Comparison of ENCODE assay signal across 2 cellular contexts in the genomic region with DNA sequence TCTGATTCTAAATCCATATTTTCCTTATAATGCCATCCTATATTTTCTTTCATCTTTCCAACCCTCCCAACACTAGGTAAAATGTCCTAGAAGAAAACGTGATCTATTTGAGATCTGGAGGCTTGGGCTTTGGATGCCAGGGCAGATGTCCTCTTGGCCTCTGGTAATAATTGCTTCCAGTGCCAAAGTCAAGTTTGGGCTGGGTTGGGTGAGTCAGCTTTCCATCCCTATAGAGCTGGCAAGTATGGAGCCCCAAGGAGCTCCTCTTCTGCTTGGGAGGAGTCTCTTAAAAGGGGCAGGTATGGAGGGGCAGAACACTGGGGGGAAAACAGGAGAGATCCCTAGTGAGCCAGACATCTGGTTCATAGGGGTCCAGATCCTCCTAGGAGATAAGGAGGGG.
A peak's percentile ranks its signal among the peaks of the same experiment; 100 is the strongest.
TF ChIP-seq lines count a peak whose summit lies in the region.

No MANE protein-coding gene starts in this region.

TF ChIP-seq in liver, 16 proteins besides CTCF, POLR2A, EP300 and RAD21:
- TF ChIP-seq JUND (IDR thresholded peaks at IDR 0.05): peak in 1 of 2 donors; percentile 19
- TF ChIP-seq HNF4A (conservative IDR thresholded peaks at IDR 0.05): peak; percentile 29 to 62
- no peak for TF ChIP-seq SP1 (IDR thresholded peaks at IDR 0.05)
- TF ChIP-seq FOXA1 (IDR thresholded peaks at IDR 0.05): no peak
- no peak for TF ChIP-seq YY1 (IDR thresholded peaks at IDR 0.05)
- TF ChIP-seq, protein P1, sequence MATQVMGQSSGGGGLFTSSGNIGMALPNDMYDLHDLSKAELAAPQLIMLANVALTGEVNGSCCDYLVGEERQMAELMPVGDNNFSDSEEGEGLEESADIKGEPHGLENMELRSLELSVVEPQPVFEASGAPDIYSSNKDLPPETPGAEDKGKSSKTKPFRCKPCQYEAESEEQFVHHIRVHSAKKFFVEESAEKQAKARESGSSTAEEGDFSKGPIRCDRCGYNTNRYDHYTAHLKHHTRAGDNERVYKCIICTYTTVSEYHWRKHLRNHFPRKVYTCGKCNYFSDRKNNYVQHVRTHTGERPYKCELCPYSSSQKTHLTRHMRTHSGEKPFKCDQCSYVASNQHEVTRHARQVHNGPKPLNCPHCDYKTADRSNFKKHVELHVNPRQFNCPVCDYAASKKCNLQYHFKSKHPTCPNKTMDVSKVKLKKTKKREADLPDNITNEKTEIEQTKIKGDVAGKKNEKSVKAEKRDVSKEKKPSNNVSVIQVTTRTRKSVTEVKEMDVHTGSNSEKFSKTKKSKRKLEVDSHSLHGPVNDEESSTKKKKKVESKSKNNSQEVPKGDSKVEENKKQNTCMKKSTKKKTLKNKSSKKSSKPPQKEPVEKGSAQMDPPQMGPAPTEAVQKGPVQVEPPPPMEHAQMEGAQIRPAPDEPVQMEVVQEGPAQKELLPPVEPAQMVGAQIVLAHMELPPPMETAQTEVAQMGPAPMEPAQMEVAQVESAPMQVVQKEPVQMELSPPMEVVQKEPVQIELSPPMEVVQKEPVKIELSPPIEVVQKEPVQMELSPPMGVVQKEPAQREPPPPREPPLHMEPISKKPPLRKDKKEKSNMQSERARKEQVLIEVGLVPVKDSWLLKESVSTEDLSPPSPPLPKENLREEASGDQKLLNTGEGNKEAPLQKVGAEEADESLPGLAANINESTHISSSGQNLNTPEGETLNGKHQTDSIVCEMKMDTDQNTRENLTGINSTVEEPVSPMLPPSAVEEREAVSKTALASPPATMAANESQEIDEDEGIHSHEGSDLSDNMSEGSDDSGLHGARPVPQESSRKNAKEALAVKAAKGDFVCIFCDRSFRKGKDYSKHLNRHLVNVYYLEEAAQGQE (IDR thresholded peaks at IDR 0.05): no peak
TF ChIP-seq in liver: peak in this region for 2.

TF ChIP-seq in HepG2, 621 proteins besides CTCF, POLR2A, EP300 and RAD21:
- TF ChIP-seq ZSCAN31 (CRISPR knock-in tag; IDR thresholded peaks at IDR 0.05; ENCODE audit: low read depth) (no peak), RFX5 (IDR thresholded peaks at IDR 0.05; ENCODE audit: low read depth, low read length) (no peak), RXRB (CRISPR knock-in tag; IDR thresholded peaks at IDR 0.05; ENCODE audit: borderline replicate concordance) (no peak), MEIS1 (CRISPR knock-in tag; IDR thresholded peaks at IDR 0.05; ENCODE audit: borderline replicate concordance) (no peak), ZNF232 (CRISPR knock-in tag; IDR thresholded peaks at IDR 0.05; ENCODE audit: borderline replicate concordance) (no peak), ZNF615 (CRISPR knock-in tag; IDR thresholded peaks at IDR 0.05; ENCODE audit: borderline replicate concordance) (no peak), GPN1 (CRISPR knock-in tag; IDR thresholded peaks at IDR 0.05; ENCODE audit: borderline replicate concordance) (no peak)
TF ChIP-seq in HepG2: peak in this region for 0.
